Comparison of ENCODE assay signal across 8 cellular contexts in genomic region chr17:38869647-38870258, GRCh38. TPM values are rescaled to one million over a fixed set of nuclear protein-coding genes. Genes with fewer than 3 reads are reported as not detected.
A peak's percentile ranks its signal among the peaks of the same experiment; 100 is the strongest.
DNase-seq lines count a peak whose midpoint lies in the region; ATAC-seq and TF ChIP-seq lines count a peak whose summit lies in the region.

Gene LASP1 (plus strand): TSS chr17:38870058. CDS start chr17:38870190, 132 bp downstream.

- DNase-seq in DMS79 treated with DMSO at 0.1 percent for 48 hours (lab: John Stamatoyannopoulos, UW), result peak; percentile 86
- DNase-seq in LoVo (ENCODE audit: low spot score), result peak; percentile 87
- DNase-seq in SJSA1 (ENCODE audit: low read depth in 1 of 2, low spot score in 2 of 2), result peak; percentile 88 to 89
- DNase-seq in activated gamma-delta T cell treated with anti-CD3 and anti-CD28 coated beads, Interleukin-2, amount 50 U/mL, for 16 hours (ENCODE audit: low read depth), result peak; percentile 75
- DNase-seq in foreskin keratinocyte, result peak; percentile 69 to 75

- peaks cover 53% of the 10 kb centered on the region for H3K4me1 ChIP-seq in SJSA1 (replicated peaks)
- H3K4me1 ChIP-seq in foreskin keratinocyte, result peaks cover 26% of the 10 kb centered on the region
- peaks cover 19% of the 10 kb centered on the region for H3K4me1 ChIP-seq in neuron (ENCODE audit: insufficient read depth, low read length)
- H3K4me1 ChIP-seq in subcutaneous abdominal adipose tissue (ENCODE audit: control insufficient read depth in 5 of 5, insufficient read depth in 5 of 5, low read length in 5 of 5), result peaks cover 16 to 59% (median 54%) of the 10 kb centered on the region in 5 donors

- H2AFZ ChIP-seq in neuron (ENCODE audit: low read depth, low read length), result peak within 1 kb of the TSS; percentile 94

- peak within 1 kb of the TSS; percentile 53 for H3K27ac ChIP-seq in SJSA1
- H3K27ac ChIP-seq in foreskin keratinocyte, result peak within 1 kb of the TSS; percentile 39
- H3K27ac ChIP-seq in subcutaneous abdominal adipose tissue (ENCODE audit: low read depth, low read length), result peak within 1 kb of the TSS; percentile 98

- H3K9me3 ChIP-seq in SJSA1 (replicated peaks) (peaks cover 4% of the 10 kb centered on the region; the same call in 1 of the 2 replicates), neuron (ENCODE audit: low read length) (no peaks in the 10 kb centered on the region), subcutaneous abdominal adipose tissue (ENCODE audit: control insufficient read depth in 5 of 5, low read length in 5 of 5) (no peaks in the 10 kb centered on the region)

- H3K36me3 ChIP-seq in SJSA1 (peaks cover 42% of the 10 kb centered on the region), neuron (ENCODE audit: insufficient read depth, low read length) (no peaks in the 10 kb centered on the region), subcutaneous abdominal adipose tissue (ENCODE audit: control insufficient read depth in 5 of 5, insufficient read depth in 5 of 5, low read length in 5 of 5) (peaks cover 0 to 15% (median 5%) of the 10 kb centered on the region in 5 donors)

- H3K27me3 ChIP-seq in SJSA1 (replicated peaks) (no peaks in the 10 kb centered on the region), foreskin keratinocyte (no peaks in the 10 kb centered on the region), neuron (ENCODE audit: insufficient read depth, low read length) (no peaks in the 10 kb centered on the region), subcutaneous abdominal adipose tissue (ENCODE audit: control insufficient read depth in 5 of 5, insufficient read depth in 4 of 5, low read length in 5 of 5) (no peaks in the 10 kb centered on the region)

- H3K4me3 ChIP-seq in SJSA1, result peak within 1 kb of the TSS; percentile 92
- H3K4me3 ChIP-seq in neuron (ENCODE audit: low read length), result peak within 1 kb of the TSS; percentile 66
- H3K4me3 ChIP-seq in subcutaneous abdominal adipose tissue (ENCODE audit: low read depth in 1 of 5, low read length in 5 of 5), result peak within 1 kb of the TSS; percentile 89 to 100 (median 95)

- no peak for TF ChIP-seq CTCF in foreskin keratinocyte (conservative IDR thresholded peaks at IDR 0.05)

- ATAC-seq in GM21786 (IDR thresholded peaks at IDR 0.05; ENCODE audit: unreplicated experiment) (peak; percentile 29), foreskin keratinocyte (peak; percentile 68)

- peak within 1 kb of the TSS; percentile 87 to 99 (median 90) for H3K9ac ChIP-seq in subcutaneous abdominal adipose tissue (ENCODE audit: low read length in 5 of 5)

RNA-seq across cellular contexts. Expression of gene LASP1, which starts in this region (rescaled TPM):
- total RNA-seq in SJSA1 (2014; rRNA removed; shearing (Covaris generic)), result 146 and 174 TPM in 2 replicates
- 168 and 171 TPM in 2 replicates for total RNA-seq in foreskin keratinocyte
- 117 and 128 TPM in 2 replicates for polyA plus RNA-seq in foreskin keratinocyte

Comparison
In these comparisons a context has a peak if more than half of its experiments do, and no peak if none do; other contexts are left out.
1. Peak in every context shown above with its lines: DNase-seq, ATAC-seq, H3K4me3 ChIP-seq and H3K27ac ChIP-seq.
2. H3K27ac ChIP-seq: peak in every context shown above with its lines; median percentile 98 in subcutaneous abdominal adipose tissue; 53 in SJSA1; 39 in foreskin keratinocyte.